Comparison of ENCODE assay signal across 8 cellular contexts in genomic region chr4:47485047-47485692, GRCh38. TPM values are rescaled to one million over a fixed set of nuclear protein-coding genes. Genes with fewer than 3 reads are reported as not detected.
A peak's percentile ranks its signal among the peaks of the same experiment; 100 is the strongest.
DNase-seq lines count a peak whose midpoint lies in the region; ATAC-seq and TF ChIP-seq lines count a peak whose summit lies in the region.

ATP10D (plus strand) TSS chr4:47485275; CDS start chr4:47512541, 27,266 bp downstream.

- peak within 1 kb of the TSS; percentile 91 to 100 (median 97) for H3K4me3 Mint-ChIP-seq in IgD-negative memory B cell
- peak within 1 kb of the TSS; percentile 92 for H3K4me3 Mint-ChIP-seq in activated T-helper 1 cell treated with anti-CD3 and anti-CD28 coated beads, Interleukin-12 subunit alpha, Interleukin-12 subunit beta, Interleukin-2, Interleukin-4 antibody, amounts not matched to agents 30 ng/mL and 10 ng/mL and 1 ng/mL, durations not matched to agents 14 hours and 24 hours and 36 hours

- TF ChIP-seq POLR2A in esophagus squamous epithelium (IDR thresholded peaks at IDR 0.05) = peak in 3 of 4 donors; percentile 75 to 92 (median 81)

- DNase-seq in DMS53 treated with DMSO at 0.1 percent for 48 hours (lab: John Stamatoyannopoulos, UW; ENCODE audit: unreplicated experiment) (peak; percentile 91), esophagus squamous epithelium (lab: John Stamatoyannopoulos, UW) (peak; percentile 53), myocyte (ENCODE audit: low read depth) (peak; percentile 95)
- peak; percentile 72 for DNase-seq in activated T-helper 1 cell treated with anti-CD3 and anti-CD28 coated beads, Interleukin-12 subunit alpha, Interleukin-12 subunit beta, Interleukin-2, Interleukin-4 antibody, amounts not matched to agents 30 ng/mL and 10 ng/mL and 1 ng/mL, durations not matched to agents 14 hours and 24 hours and 36 hours (ENCODE audit: low spot score)
- DNase-seq in stimulated activated CD8-positive, alpha-beta memory T cell treated with anti-CD3 and anti-CD28 coated beads, Interleukin-7, amount 100 ng/mL, for 4 hours (ENCODE audit: low read depth in 2 of 2) = peak; percentile 48 to 70

- H3K36me3 ChIP-seq in esophagus squamous epithelium = no peaks in the 10 kb centered on the region

- peak in 4 of 6 experiments; percentile 14 to 32 (median 22) for TF ChIP-seq CTCF in esophagus squamous epithelium (IDR thresholded peaks at IDR 0.05)

- H3K9me3 ChIP-seq in esophagus squamous epithelium = no peaks in the 10 kb centered on the region

- intact Hi-C loops in activated T-helper 1 cell treated with anti-CD3 and anti-CD28 coated beads, Interleukin-12 subunit alpha, Interleukin-12 subunit beta, Interleukin-2, Interleukin-4 antibody, amounts not matched to agents 30 ng/mL and 10 ng/mL and 1 ng/mL, durations not matched to agents 14 hours and 24 hours and 36 hours (cut with micrococcal nuclease) = loop anchor here (1.0 to 10.0 kb wide), 4 partner anchors 22 to 640 kb away; partner anchors contain the start of gene COMMD8
- intact Hi-C loops in esophagus squamous epithelium (cut with DNase I) = no loop called here

- ATAC-seq in GM21576 (IDR thresholded peaks at IDR 0.05; ENCODE audit: unreplicated experiment) = peak; percentile 94

- 0 to 1% methylated on average over 18 to 26 of the region's 34 CpGs for WGBS in esophagus squamous epithelium, 2 donors

- peaks cover 10 to 68% (median 14%) of the 10 kb centered on the region in 3 donors for H3K4me1 ChIP-seq in esophagus squamous epithelium

- H3K27me3 ChIP-seq in esophagus squamous epithelium = no peaks in the 10 kb centered on the region

- H3K4me3 ChIP-seq in esophagus squamous epithelium = peak within 1 kb of the TSS; percentile 49 to 76 (median 66)

- peak within 1 kb of the TSS; percentile 88 to 95 (median 91) for H3K27ac ChIP-seq in esophagus squamous epithelium

- H3K9me3 Mint-ChIP-seq in IgD-negative memory B cell = no peaks in the 10 kb centered on the region
- no peaks in the 10 kb centered on the region for H3K9me3 Mint-ChIP-seq in activated T-helper 1 cell treated with anti-CD3 and anti-CD28 coated beads, Interleukin-12 subunit alpha, Interleukin-12 subunit beta, Interleukin-2, Interleukin-4 antibody, amounts not matched to agents 30 ng/mL and 10 ng/mL and 1 ng/mL, durations not matched to agents 14 hours and 24 hours and 36 hours

- H3K4me1 Mint-ChIP-seq in IgD-negative memory B cell = peaks cover 35 to 46% (median 37%) of the 10 kb centered on the region in 3 donors
- peaks cover 27% of the 10 kb centered on the region for H3K4me1 Mint-ChIP-seq in activated T-helper 1 cell treated with anti-CD3 and anti-CD28 coated beads, Interleukin-12 subunit alpha, Interleukin-12 subunit beta, Interleukin-2, Interleukin-4 antibody, amounts not matched to agents 30 ng/mL and 10 ng/mL and 1 ng/mL, durations not matched to agents 14 hours and 24 hours and 36 hours (ENCODE audit: low read depth)

- peaks cover 3% of the 10 kb centered on the region for H3K36me3 Mint-ChIP-seq in IgD-negative memory B cell
- no peaks in the 10 kb centered on the region for H3K36me3 Mint-ChIP-seq in activated T-helper 1 cell treated with anti-CD3 and anti-CD28 coated beads, Interleukin-12 subunit alpha, Interleukin-12 subunit beta, Interleukin-2, Interleukin-4 antibody, amounts not matched to agents 30 ng/mL and 10 ng/mL and 1 ng/mL, durations not matched to agents 14 hours and 24 hours and 36 hours (ENCODE audit: low read depth)

- H3K27me3 Mint-ChIP-seq in IgD-negative memory B cell = no peaks in the 10 kb centered on the region
- peaks cover 9% of the 10 kb centered on the region for H3K27me3 Mint-ChIP-seq in activated T-helper 1 cell treated with anti-CD3 and anti-CD28 coated beads, Interleukin-12 subunit alpha, Interleukin-12 subunit beta, Interleukin-2, Interleukin-4 antibody, amounts not matched to agents 30 ng/mL and 10 ng/mL and 1 ng/mL, durations not matched to agents 14 hours and 24 hours and 36 hours (ENCODE audit: insufficient read depth)

- H3K27ac Mint-ChIP-seq in IgD-negative memory B cell = peak within 1 kb of the TSS; percentile 87 to 95 (median 95)
- H3K27ac Mint-ChIP-seq in activated T-helper 1 cell treated with anti-CD3 and anti-CD28 coated beads, Interleukin-12 subunit alpha, Interleukin-12 subunit beta, Interleukin-2, Interleukin-4 antibody, amounts not matched to agents 30 ng/mL and 10 ng/mL and 1 ng/mL, durations not matched to agents 14 hours and 24 hours and 36 hours = peak within 1 kb of the TSS; percentile 51

TF ChIP-seq in PFSK-1, 5 proteins besides CTCF, POLR2A, EP300 and RAD21:
- TF ChIP-seq TAF1 (IDR thresholded peaks at IDR 0.05; ENCODE audit: borderline replicate concordance, insufficient read depth, low read length) (no peak), REST (IDR thresholded peaks at IDR 0.05; ENCODE audit: insufficient read depth in 1 of 2, low read depth in 2 of 2, low read length in 2 of 2) (no peak), POLR2AphosphoS5 (IDR thresholded peaks at IDR 0.05; ENCODE audit: low read depth, low read length) (no peak), SIN3A (IDR thresholded peaks at IDR 0.05; ENCODE audit: borderline replicate concordance, insufficient read depth, low read length) (no peak), FOXP2 (optimal IDR thresholded peaks at IDR 0.05; ENCODE audit: borderline replicate concordance, extremely low read depth, extremely low read length, insufficient read depth) (peak; percentile 21)

RNA-seq across cellular contexts. Expression of gene ATP10D, which starts in this region (rescaled TPM):
- polyA plus RNA-seq in IgD-negative memory B cell = 16.2 TPM
- 0.31 TPM for polyA plus RNA-seq in PFSK-1 (2012; ENCODE audit: insufficient read length, low read depth)
- total RNA-seq in activated T-helper 1 cell treated with anti-CD3 and anti-CD28 coated beads, Interleukin-12 subunit alpha, Interleukin-12 subunit beta, Interleukin-2, Interleukin-4 antibody, amounts not matched to agents 30 ng/mL and 10 ng/mL and 1 ng/mL, durations not matched to agents 14 hours and 24 hours and 36 hours = 1.6 and 1.9 TPM in 2 replicates
- total RNA-seq in esophagus squamous epithelium = 10 to 100 TPM; 18.6 to 31.5 (median 27.8) TPM
- 24.5 and 35.9 TPM in 2 replicates for total RNA-seq in myocyte
- polyA plus RNA-seq in myocyte (2012) = 39.9 TPM

Comparison
In these comparisons a context has a peak if more than half of its experiments do, and no peak if none do; other contexts are left out.
1. Peak in every context shown above with its lines: DNase-seq, ATAC-seq, H3K4me3 ChIP-seq and H3K27ac ChIP-seq.